In the genomic region with DNA sequence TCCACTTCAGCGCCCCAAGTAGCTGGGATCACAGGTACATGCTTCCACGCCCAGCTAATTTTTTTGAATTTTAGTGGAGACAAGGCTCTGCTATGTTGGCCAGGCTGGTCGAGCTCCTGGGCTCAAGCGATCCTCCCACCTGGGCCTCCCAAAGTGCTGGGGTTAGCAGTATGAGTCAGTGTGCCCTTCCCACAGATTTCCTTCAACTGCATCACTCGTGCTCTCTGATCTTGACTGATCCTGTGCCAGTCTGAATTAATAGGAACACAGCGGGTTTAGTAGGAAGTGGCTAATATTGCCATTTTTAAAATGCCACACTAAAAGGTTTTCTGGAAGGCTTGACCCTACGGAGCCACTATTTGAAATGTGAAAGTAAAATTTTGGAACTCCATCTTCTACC, we compare ENCODE assay signal across 29 cellular contexts. TPM values are rescaled to one million over a fixed set of nuclear protein-coding genes. Genes with fewer than 3 reads are reported as not detected.
"Had no signal": no experiment of that assay in that cellular context is flagged by ENCODE, and none has a peak within 500 bp of the region (broad histone marks: within the 10 kb centered on the region; RNA-seq: fewer than 3 reads in every experiment).

No MANE protein-coding gene starts in this region.

- H3K4me3 ChIP-seq: colonic mucosa, left lung, lung, neural progenitor cell, testis had no signal

- H2AFZ ChIP-seq: neural progenitor cell had no signal

- H3K4me1 Mint-ChIP-seq: activated CD4-positive, alpha-beta T cell treated with anti-CD3 and anti-CD28 coated beads, Interleukin-2, amount 10 ng/mL, durations not matched to agents 7 days and 5 days; activated T-helper 17 cell treated with anti-CD3 and anti-CD28 coated beads, Interleukin-2, amount 50 U/mL, for 72 hours had no signal

- H3K27me3 ChIP-seq: neural progenitor cell, testis had no signal

- H3K4me2 ChIP-seq: neural progenitor cell had no signal

- H3K4me3 Mint-ChIP-seq: activated CD4-positive, alpha-beta T cell treated with anti-CD3 and anti-CD28 coated beads, Interleukin-2, amount 10 ng/mL, durations not matched to agents 7 days and 5 days; activated T-helper 17 cell treated with anti-CD3 and anti-CD28 coated beads, Interleukin-2, amount 50 U/mL, for 72 hours; immature natural killer cell; naive B cell; neural progenitor cell; T-cell; T-helper 2 cell treated with Interferon-gamma antibody and Interleukin-4, amounts not matched to agents 5 μg/mL and 100 μg/mL, for 36 hours; type B pancreatic cell had no signal

- H3K9me3 ChIP-seq: colonic mucosa, left lung, testis had no signal

- ATAC-seq: activated naive CD4-positive, alpha-beta T cell treated with anti-CD3 and anti-CD28 coated beads, Interleukin-2, amount 50 U/mL, for 72 hours; activated T-helper 17 cell treated with anti-CD3 and anti-CD28 coated beads, Interleukin-2, amount 50 U/mL, for 72 hours; left lung; T-cell had no signal

- H3K27ac Mint-ChIP-seq: activated CD4-positive, alpha-beta T cell treated with anti-CD3 and anti-CD28 coated beads, Interleukin-2, amount 10 ng/mL, durations not matched to agents 7 days and 5 days; activated naive CD4-positive, alpha-beta T cell treated with anti-CD3 and anti-CD28 coated beads, Interleukin-2, amount 50 U/mL, for 72 hours; activated T-helper 17 cell treated with anti-CD3 and anti-CD28 coated beads, Interleukin-2, amount 50 U/mL, for 72 hours; immature natural killer cell; neural progenitor cell; progenitor cell of endocrine pancreas; T-cell; T-helper 2 cell treated with Interferon-gamma antibody and Interleukin-4, amounts not matched to agents 5 μg/mL and 100 μg/mL, for 36 hours; type B pancreatic cell had no signal

- H3K27me3 Mint-ChIP-seq: progenitor cell of endocrine pancreas had no signal

- H3K27ac ChIP-seq: brain microvascular endothelial cell, colonic mucosa, left lung, neural progenitor cell, testis, VCaP had no signal

- H3K36me3 Mint-ChIP-seq: activated naive CD4-positive, alpha-beta T cell treated with anti-CD3 and anti-CD28 coated beads, Interleukin-2, amount 50 U/mL, for 72 hours; immature natural killer cell; naive B cell; neural progenitor cell; T-cell; type B pancreatic cell had no signal

- H3K9me3 Mint-ChIP-seq: activated CD4-positive, alpha-beta T cell treated with anti-CD3 and anti-CD28 coated beads, Interleukin-2, amount 10 ng/mL, durations not matched to agents 7 days and 5 days; activated naive CD4-positive, alpha-beta T cell treated with anti-CD3 and anti-CD28 coated beads, Interleukin-2, amount 50 U/mL, for 72 hours; activated T-helper 17 cell treated with anti-CD3 and anti-CD28 coated beads, Interleukin-2, amount 50 U/mL, for 72 hours; immature natural killer cell; T-cell; T-helper 2 cell treated with Interferon-gamma antibody and Interleukin-4, amounts not matched to agents 5 μg/mL and 100 μg/mL, for 36 hours had no signal

- FAIRE-seq: endometrium had no signal

- H3K4me1 ChIP-seq: colonic mucosa, left lung, neural progenitor cell, testis had no signal

- H3K36me3 ChIP-seq: brain microvascular endothelial cell, colonic mucosa, left lung, neural progenitor cell had no signal

- DNase-seq: activated CD4-positive, alpha-beta T cell treated with anti-CD3 and anti-CD28 coated beads, Interleukin-2, amount 10 ng/mL, durations not matched to agents 7 days and 5 days; activated CD4-positive, CD25-positive, alpha-beta regulatory T cell treated with anti-CD3 and anti-CD28 coated beads, Interleukin-2, amount 50 U/mL, for 72 hours; activated T-cell treated with anti-CD3 and anti-CD28 coated beads, Interleukin-2, amount 50 U/mL, for 1 hour; aorta; brain microvascular endothelial cell; central memory CD4-positive, alpha-beta T cell; colonic mucosa; erythroblast; foreskin melanocyte; immature natural killer cell; left lung; naive B cell; retina; stimulated activated CD4-positive, alpha-beta T cell treated with anti-CD3 and anti-CD28 coated beads, Interleukin-2, amount 100 ng/mL, for 48 hours; stimulated activated CD8-positive, alpha-beta memory T cell treated with anti-CD3 and anti-CD28 coated beads, Interleukin-4, amount 100 ng/mL, for 48 hours; stimulated activated naive CD4-positive, alpha-beta T cell; T-cell; testis had no signal

- H3K9ac ChIP-seq: neural progenitor cell had no signal

RNA-seq across cellular contexts. Expression of a gene that starts 4.3 kb away (rescaled TPM):
- total RNA-seq: activated CD4-positive, alpha-beta T cell treated with anti-CD3 and anti-CD28 coated beads, Interleukin-2, amount 10 ng/mL, durations not matched to agents 7 days and 5 days; activated naive CD4-positive, alpha-beta T cell treated with anti-CD3 and anti-CD28 coated beads, Interleukin-2, amount 50 U/mL, for 72 hours; activated T-helper 17 cell treated with anti-CD3 and anti-CD28 coated beads, Interleukin-2, amount 50 U/mL, for 72 hours had no signal

RNA-seq across cellular contexts. Expression of a gene that starts 16.3 kb away (rescaled TPM):
- total RNA-seq: activated CD4-positive, alpha-beta T cell treated with anti-CD3 and anti-CD28 coated beads, Interleukin-2, amount 10 ng/mL, durations not matched to agents 7 days and 5 days; activated naive CD4-positive, alpha-beta T cell treated with anti-CD3 and anti-CD28 coated beads, Interleukin-2, amount 50 U/mL, for 72 hours; activated T-helper 17 cell treated with anti-CD3 and anti-CD28 coated beads, Interleukin-2, amount 50 U/mL, for 72 hours; mesenteric fat pad; osteoblast; T-cell had no signal
